Comparison of ENCODE assay signal across 1 cellular context in genomic region chr5:156949424-156949823, GRCh38.
TF ChIP-seq lines count a peak whose summit lies in the region.

No MANE protein-coding gene starts in this region.

TF ChIP-seq in GM12878, 131 proteins besides CTCF, POLR2A, EP300 and RAD21:
- TF ChIP-seq RUNX3 (IDR thresholded peaks at IDR 0.05; ENCODE audit: low read length) (peak; percentile 26; the same call in 1 of the 2 replicates), SUPT20H (IDR thresholded peaks at IDR 0.05; ENCODE audit: borderline replicate concordance, control insufficient read depth, low read depth, low read length) (no peak), IKZF2 (IDR thresholded peaks at IDR 0.05) (peak in 1 of 2 experiments; percentile 39; a peak in 2 of 4 replicates)
TF ChIP-seq in GM12878: peak in this region for 2.
